22 cellular contexts compared by ENCODE assay signal in the genomic region with DNA sequence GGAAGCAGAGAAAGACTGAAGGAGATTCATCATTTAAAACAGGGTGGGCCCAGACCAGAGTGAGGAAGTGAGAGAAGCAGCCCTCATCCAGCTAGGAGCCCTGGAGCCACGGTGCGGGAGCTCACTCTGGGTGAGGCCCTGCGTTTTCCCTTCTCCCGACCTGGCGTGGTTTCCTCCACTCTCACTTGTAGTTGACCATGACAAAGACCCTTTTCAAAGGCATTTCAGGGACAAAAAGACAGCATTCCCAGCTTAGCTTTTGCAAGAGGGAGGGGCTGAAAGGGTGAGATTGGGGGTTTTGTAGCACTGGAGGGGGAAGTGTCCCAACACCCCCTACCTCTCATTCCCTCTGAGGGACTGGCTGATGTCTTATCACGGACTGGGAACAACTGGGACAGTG. TPM values are rescaled to one million over a fixed set of nuclear protein-coding genes. Genes with fewer than 3 reads are reported as not detected.
DNase-seq lines count a peak whose midpoint lies in the region; ATAC-seq and TF ChIP-seq lines count a peak whose summit lies in the region.
"Had no signal": no experiment of that assay in that cellular context is flagged by ENCODE, and none has a peak within 500 bp of the region (broad histone marks: within the 10 kb centered on the region; RNA-seq: fewer than 3 reads in every experiment).

No MANE protein-coding gene starts in this region.

- H3K4me3 ChIP-seq in right atrium auricular region (no peak overlapping the region), NT2/D1 (ENCODE audit: insufficient read length, low read depth) (no peak overlapping the region), smooth muscle cell (no peak overlapping the region)
- H3K4me3 ChIP-seq: adrenal gland, cardiac muscle cell, stomach, upper lobe of left lung had no signal

- TF ChIP-seq CTCF in right atrium auricular region (IDR thresholded peaks at IDR 0.05) = no peak
- TF ChIP-seq CTCF in smooth muscle cell (IDR thresholded peaks at IDR 0.05; ENCODE audit: borderline replicate concordance, insufficient read depth, poor library complexity, severe bottlenecking) = no peak
- no peak for TF ChIP-seq CTCF in glutamatergic neuron (IDR thresholded peaks at IDR 0.05; ENCODE audit: partially characterized antibody, unreplicated experiment)

- no peak overlapping the region for H2AFZ ChIP-seq in smooth muscle cell (ENCODE audit: low read depth)

- H3K27me3 ChIP-seq in right atrium auricular region (no peaks in the 10 kb centered on the region), NT2/D1 (ENCODE audit: insufficient read depth, insufficient read length) (no peaks in the 10 kb centered on the region), smooth muscle cell (ENCODE audit: low read depth) (no peaks in the 10 kb centered on the region)
- H3K27me3 ChIP-seq: cardiac muscle cell, upper lobe of left lung had no signal

- no peaks in the 10 kb centered on the region for H4K20me1 ChIP-seq in smooth muscle cell (ENCODE audit: low read depth)

- peak; percentile 41 for ATAC-seq in Right ventricle myocardium inferior
- no peak for ATAC-seq in GM21447 (IDR thresholded peaks at IDR 0.05; ENCODE audit: unreplicated experiment)
- no peak for ATAC-seq in GM18861 (IDR thresholded peaks at IDR 0.05; ENCODE audit: unreplicated experiment)

- H3K4me2 ChIP-seq in smooth muscle cell = no peak overlapping the region

- intact Hi-C loops in Right ventricle myocardium inferior (cut with DNase I) = loop anchor here (10.0 kb wide), 1 partner anchor 571 kb away; no protein-coding TSS in a partner anchor

- H3K9me3 ChIP-seq in right atrium auricular region = no peaks in the 10 kb centered on the region
- peaks cover 16% of the 10 kb centered on the region; the same call in 1 of the 2 replicates for H3K9me3 ChIP-seq in NT2/D1 (ENCODE audit: insufficient read depth, low read length)
- H3K9me3 ChIP-seq in smooth muscle cell (replicated peaks; ENCODE audit: low read depth) = no peaks in the 10 kb centered on the region
- H3K9me3 ChIP-seq: adrenal gland, stomach, upper lobe of left lung had no signal

- H3K36me3 ChIP-seq in right atrium auricular region (no peaks in the 10 kb centered on the region), NT2/D1 (ENCODE audit: insufficient read depth, insufficient read length, low read length) (no peaks in the 10 kb centered on the region), smooth muscle cell (ENCODE audit: low read depth) (no peaks in the 10 kb centered on the region)
- H3K36me3 ChIP-seq: adrenal gland, cardiac muscle cell, stomach, upper lobe of left lung had no signal

- no peak overlapping the region for H3K4me3 Mint-ChIP-seq in glutamatergic neuron (ENCODE audit: unreplicated experiment)
- H3K4me3 Mint-ChIP-seq: activated CD4-positive, alpha-beta T cell treated with anti-CD3 and anti-CD28 coated beads, Interleukin-2, amount 10 ng/mL, durations not matched to agents 24 days and 14 days; nephron progenitor cell had no signal

- H3K27ac ChIP-seq in right atrium auricular region (no peak overlapping the region), smooth muscle cell (ENCODE audit: low read depth) (peak overlapping the region; percentile 82)
- H3K27ac ChIP-seq: cardiac muscle cell, stomach, upper lobe of left lung had no signal

- peaks cover 8% of the 10 kb centered on the region for H3K36me3 Mint-ChIP-seq in glutamatergic neuron (ENCODE audit: unreplicated experiment)

- WGBS in smooth muscle cell (ENCODE audit: low lambda C conversion rate) = 62% methylated on average over 6 of the region's 6 CpGs

- H3K27ac Mint-ChIP-seq in glutamatergic neuron (ENCODE audit: unreplicated experiment) = no peak overlapping the region
- H3K27ac Mint-ChIP-seq: activated CD4-positive, alpha-beta T cell treated with anti-CD3 and anti-CD28 coated beads, Interleukin-2, amount 10 ng/mL, durations not matched to agents 24 days and 14 days; nephron progenitor cell; progenitor cell of endocrine pancreas had no signal

- no peaks in the 10 kb centered on the region for H3K27me3 Mint-ChIP-seq in glutamatergic neuron (ENCODE audit: unreplicated experiment)

- peaks cover 5% of the 10 kb centered on the region for H3K4me1 Mint-ChIP-seq in glutamatergic neuron (ENCODE audit: low read depth, unreplicated experiment)

- H3K9ac ChIP-seq in NT2/D1 (ENCODE audit: insufficient read length, low read depth) (no peak overlapping the region), smooth muscle cell (ENCODE audit: low read depth) (no peak overlapping the region)

- H3K79me2 ChIP-seq in smooth muscle cell (ENCODE audit: low read depth) = no peaks in the 10 kb centered on the region

- H3F3A ChIP-seq in smooth muscle cell (ENCODE audit: low read depth) = peaks cover 3% of the 10 kb centered on the region

- peaks cover 6% of the 10 kb centered on the region for H3K9me3 Mint-ChIP-seq in glutamatergic neuron (ENCODE audit: unreplicated experiment)
- H3K9me3 Mint-ChIP-seq: activated CD4-positive, alpha-beta T cell treated with anti-CD3 and anti-CD28 coated beads, Interleukin-2, amount 10 ng/mL, durations not matched to agents 24 days and 14 days had no signal

- DNase-seq in Right ventricle myocardium inferior (ENCODE audit: missing footprints) = no peak
- DNase-seq in right atrium auricular region (ENCODE audit: low spot score) = no peak
- peak; percentile 61 for DNase-seq in NT2/D1 (ENCODE audit: low read depth, low spot score)
- peak; percentile 26 for DNase-seq in astrocyte of the hippocampus (ENCODE audit: low read depth, low spot score)
- DNase-seq in smooth muscle cell (lab: John Stamatoyannopoulos, UW; ENCODE audit: unreplicated experiment) = no peak
- no peak for DNase-seq in glutamatergic neuron
- DNase-seq: activated CD4-positive, alpha-beta T cell treated with anti-CD3 and anti-CD28 coated beads, Interleukin-2, amount 10 ng/mL, durations not matched to agents 24 days and 14 days; activated effector memory CD4-positive, alpha-beta T cell treated with anti-CD3 and anti-CD28 coated beads, Interleukin-2, amount 50 U/mL, for 16 hours; Kasumi-1; midbrain; NCI-H1105 treated with DMSO at 0.1 percent for 48 hours; NCI-H526; nephron progenitor cell; stimulated activated CD4-positive, alpha-beta T cell treated with anti-CD3 and anti-CD28 coated beads, Interleukin-4, amount 100 ng/mL, for 24 hours; stomach; upper lobe of left lung had no signal

- no peaks in the 10 kb centered on the region for H3K4me1 ChIP-seq in right atrium auricular region
- peaks cover 5% of the 10 kb centered on the region for H3K4me1 ChIP-seq in NT2/D1 (ENCODE audit: insufficient read depth, insufficient read length)
- H3K4me1 ChIP-seq in smooth muscle cell (ENCODE audit: low read depth) = no peaks in the 10 kb centered on the region
- H3K4me1 ChIP-seq: upper lobe of left lung had no signal

RNA-seq across cellular contexts. Expression of a gene that starts 56.6 kb away (rescaled TPM):
- total RNA-seq in Right ventricle myocardium inferior (not detected), right atrium auricular region (not detected), smooth muscle cell (not detected in 2 replicates), glutamatergic neuron (ENCODE audit: unreplicated experiment) (not detected)
- polyA plus RNA-seq in smooth muscle cell = not detected in 2 replicates
- total RNA-seq: activated CD4-positive, alpha-beta T cell treated with anti-CD3 and anti-CD28 coated beads, Interleukin-2, amount 10 ng/mL, durations not matched to agents 24 days and 14 days; adrenal gland; dermis microvascular lymphatic vessel endothelial cell; progenitor cell of endocrine pancreas; stomach had no signal
- polyA plus RNA-seq: adrenal gland, cardiac muscle cell, stomach had no signal

Comparison
In these comparisons a context has a peak if more than half of its experiments do, and no peak if none do; other contexts are left out.
1. DNase-seq: peak in NT2/D1 (single experiment) and astrocyte of the hippocampus (single experiment); none in Right ventricle myocardium inferior (single experiment), right atrium auricular region (single experiment), smooth muscle cell (single experiment) and glutamatergic neuron (single experiment).